Comparison of ENCODE assay signal across 1 cellular context in the genomic region with DNA sequence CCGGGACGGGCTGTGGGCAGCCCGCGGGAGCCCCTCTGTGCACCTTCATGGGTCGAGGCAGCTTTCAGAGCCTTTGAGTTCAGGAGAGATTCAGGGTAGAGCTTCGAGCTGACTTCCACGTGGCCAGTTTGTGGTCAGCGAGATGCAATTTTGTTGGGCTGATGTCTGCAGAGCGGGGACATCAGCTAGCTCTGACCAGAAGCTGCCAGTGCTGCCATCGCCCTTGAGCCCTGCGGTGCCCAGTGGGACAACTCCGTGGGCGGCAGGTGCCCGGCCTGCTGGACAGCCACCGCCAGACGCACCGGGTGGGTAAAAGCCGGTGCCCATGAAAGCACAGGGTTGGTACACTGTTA.
TF ChIP-seq lines count a peak whose summit lies in the region.

No MANE protein-coding gene starts in this region.

TF ChIP-seq in GM23338, 12 proteins besides CTCF, POLR2A, EP300 and RAD21 (continued from another document):
- TF ChIP-seq, protein P1, sequence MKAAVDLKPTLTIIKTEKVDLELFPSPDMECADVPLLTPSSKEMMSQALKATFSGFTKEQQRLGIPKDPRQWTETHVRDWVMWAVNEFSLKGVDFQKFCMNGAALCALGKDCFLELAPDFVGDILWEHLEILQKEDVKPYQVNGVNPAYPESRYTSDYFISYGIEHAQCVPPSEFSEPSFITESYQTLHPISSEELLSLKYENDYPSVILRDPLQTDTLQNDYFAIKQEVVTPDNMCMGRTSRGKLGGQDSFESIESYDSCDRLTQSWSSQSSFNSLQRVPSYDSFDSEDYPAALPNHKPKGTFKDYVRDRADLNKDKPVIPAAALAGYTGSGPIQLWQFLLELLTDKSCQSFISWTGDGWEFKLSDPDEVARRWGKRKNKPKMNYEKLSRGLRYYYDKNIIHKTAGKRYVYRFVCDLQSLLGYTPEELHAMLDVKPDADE (IDR thresholded peaks at IDR 0.05): no peak
